Comparison of ENCODE assay signal across 8 cellular contexts in genomic region chr1:225813250-225813964, GRCh38. TPM values are rescaled to one million over a fixed set of nuclear protein-coding genes. Genes with fewer than 3 reads are reported as not detected.
DNase-seq lines count a peak whose midpoint lies in the region; ATAC-seq and TF ChIP-seq lines count a peak whose summit lies in the region.

No MANE protein-coding gene starts in this region.

- peak overlapping the region; percentile 55; the same call in 1 of the 2 replicates for H3K27ac ChIP-seq in GM23338 (ENCODE audit: low read depth)
- peak overlapping the region; percentile 84 to 89 (median 86) for H3K27ac ChIP-seq in esophagus muscularis mucosa (replicated peaks in 1 of 4)

- no peak overlapping the region for H3K27ac Mint-ChIP-seq in GM23338

- peaks cover 16% of the 10 kb centered on the region for H3K27me3 Mint-ChIP-seq in GM23338 (ENCODE audit: insufficient read depth, low read depth, poor library complexity)

- peaks cover 30% of the 10 kb centered on the region; the same call in 1 of the 2 replicates for H3F3A ChIP-seq in GM23338 (replicated peaks; ENCODE audit: low read depth)

- no peak for ATAC-seq in GM23338
- no peak for ATAC-seq in HG03045 (IDR thresholded peaks at IDR 0.05; ENCODE audit: unreplicated experiment)

- H3K9me3 ChIP-seq in esophagus muscularis mucosa, result no peaks in the 10 kb centered on the region

- TF ChIP-seq CTCF in GM23338 (conservative IDR thresholded peaks at IDR 0.05; ENCODE audit: low read depth in 2 of 2), result no peak
- no peak for TF ChIP-seq CTCF in esophagus muscularis mucosa (IDR thresholded peaks at IDR 0.05)

- intact Hi-C loops in esophagus muscularis mucosa (cut with DNase I), result no loop called here

- H3K4me1 ChIP-seq in GM23338 (ENCODE audit: insufficient read depth) (peaks cover 60% of the 10 kb centered on the region), esophagus muscularis mucosa (peaks cover 75 to 89% (median 83%) of the 10 kb centered on the region in 4 donors)

- H3K4me1 Mint-ChIP-seq in GM23338, result peaks cover 52% of the 10 kb centered on the region

- H2AFZ ChIP-seq in GM23338, result no peak overlapping the region

- H3K36me3 ChIP-seq in GM23338 (ENCODE audit: insufficient read depth), result no peaks in the 10 kb centered on the region
- no peaks in the 10 kb centered on the region for H3K36me3 ChIP-seq in esophagus muscularis mucosa

- H4K20me1 ChIP-seq in GM23338 (replicated peaks; ENCODE audit: insufficient read depth), result 0 out of 2 replicates have a peak, but pooled peaks cover 3% of the 10 kb centered on the region

- TF ChIP-seq POLR2A in esophagus muscularis mucosa (IDR thresholded peaks at IDR 0.05; ENCODE audit: low read depth), result no peak

- DNase-seq in GM23338 (ENCODE audit: low spot score) (peak; percentile 34), NOMO-1 (lab: John Stamatoyannopoulos, UW; ENCODE audit: unreplicated experiment in 2 of 2) (peak; percentile 81 to 83), esophagus muscularis mucosa (ENCODE audit: extremely low spot score) (no peak), pons (ENCODE audit: low spot score) (peak; percentile 52), NCI-H1048 (lab: John Stamatoyannopoulos, UW) (no peak), NCI-H446 (lab: John Stamatoyannopoulos, UW) (no peak)
- DNase-seq in stimulated activated CD4-positive, alpha-beta T cell treated with anti-CD3 and anti-CD28 coated beads, Interleukin-4, amount 100 ng/mL, for 24 hours, result no peak

- no peaks in the 10 kb centered on the region for H3K9me3 Mint-ChIP-seq in GM23338

- H3K36me3 Mint-ChIP-seq in GM23338 (ENCODE audit: low read depth), result peaks cover 13% of the 10 kb centered on the region

- peak overlapping the region; percentile 60 for H3K4me2 ChIP-seq in GM23338

- H3K27me3 ChIP-seq in GM23338 (ENCODE audit: insufficient read depth), result no peaks in the 10 kb centered on the region
- no peaks in the 10 kb centered on the region for H3K27me3 ChIP-seq in esophagus muscularis mucosa

- peaks cover 56% of the 10 kb centered on the region for H3K79me2 ChIP-seq in GM23338 (replicated peaks; ENCODE audit: insufficient read depth)

- 59% methylated on average over 8 of the region's 10 CpGs for WGBS in esophagus muscularis mucosa

- H3K4me3 ChIP-seq in GM23338, result no peak overlapping the region
- peak overlapping the region in 2 of 4 donors; percentile 6 to 31 for H3K4me3 ChIP-seq in esophagus muscularis mucosa

- no peaks in the 10 kb centered on the region for H3K9me2 ChIP-seq in GM23338 (ENCODE audit: insufficient read depth)

- H3K4me3 Mint-ChIP-seq in GM23338, result no peak overlapping the region

- no peak for TF ChIP-seq EP300 in esophagus muscularis mucosa (IDR thresholded peaks at IDR 0.05)

TF ChIP-seq in GM23338, 12 proteins besides CTCF, POLR2A, EP300 and RAD21 (continues in another document):
- TF ChIP-seq NANOG (IDR thresholded peaks at IDR 0.05; ENCODE audit: borderline replicate concordance) (no peak), JUNB (IDR thresholded peaks at IDR 0.05; ENCODE audit: unreplicated experiment) (no peak), EZH2phosphoT487 (IDR thresholded peaks at IDR 0.05; ENCODE audit: unreplicated experiment) (no peak), EZH2 (IDR thresholded peaks at IDR 0.05; ENCODE audit: low read depth, unreplicated experiment) (no peak), ZNF114 (CRISPR knock-in tag; IDR thresholded peaks at IDR 0.05) (no peak), ZNF462 (CRISPR knock-in tag; IDR thresholded peaks at IDR 0.05) (no peak), CREB1 (CRISPR knock-in tag; IDR thresholded peaks at IDR 0.05; ENCODE audit: low read depth) (no peak), ZNF331 (CRISPR knock-in tag; IDR thresholded peaks at IDR 0.05; ENCODE audit: low read depth) (no peak), STAT1 (IDR thresholded peaks at IDR 0.05; ENCODE audit: unreplicated experiment) (no peak)
- TF ChIP-seq, protein P1, sequence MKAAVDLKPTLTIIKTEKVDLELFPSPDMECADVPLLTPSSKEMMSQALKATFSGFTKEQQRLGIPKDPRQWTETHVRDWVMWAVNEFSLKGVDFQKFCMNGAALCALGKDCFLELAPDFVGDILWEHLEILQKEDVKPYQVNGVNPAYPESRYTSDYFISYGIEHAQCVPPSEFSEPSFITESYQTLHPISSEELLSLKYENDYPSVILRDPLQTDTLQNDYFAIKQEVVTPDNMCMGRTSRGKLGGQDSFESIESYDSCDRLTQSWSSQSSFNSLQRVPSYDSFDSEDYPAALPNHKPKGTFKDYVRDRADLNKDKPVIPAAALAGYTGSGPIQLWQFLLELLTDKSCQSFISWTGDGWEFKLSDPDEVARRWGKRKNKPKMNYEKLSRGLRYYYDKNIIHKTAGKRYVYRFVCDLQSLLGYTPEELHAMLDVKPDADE (IDR thresholded peaks at IDR 0.05), result no peak

RNA-seq across cellular contexts. Expression of gene EPHX1, which starts 3.5 kb away (rescaled TPM):
- total RNA-seq in GM23338 (2014; rRNA removed; shearing (Covaris generic)), result 46.5 and 47.0 TPM in 2 replicates
- 15.3 and 17.3 TPM in 2 replicates for polyA plus RNA-seq in GM23338 (2016; fragmentation: Nextera tagmentation; extraction: Ambion mirVana)
- total RNA-seq in esophagus muscularis mucosa, result 100 to 1,000 TPM in 1 of 4 donors, 10 to 100 TPM in 3; 59.0 to 136 (median 85.6) TPM

RNA-seq across cellular contexts. Expression of gene SRP9, which starts 35.8 kb away (rescaled TPM):
- 640 and 749 TPM in 2 replicates for total RNA-seq in GM23338 (2014; rRNA removed; shearing (Covaris generic))
- 590 and 728 TPM in 2 replicates for polyA plus RNA-seq in GM23338 (2016; fragmentation: Nextera tagmentation; extraction: Ambion mirVana)
- 100 to 1,000 TPM in 3 of 4 donors, 10 to 100 TPM in 1; 95.1 to 192 (median 164) TPM for total RNA-seq in esophagus muscularis mucosa

Comparison
In these comparisons a context has a peak if more than half of its experiments do, and no peak if none do; other contexts are left out.
1. DNase-seq: peak in GM23338 (single experiment), NOMO-1 (2 of 2) and pons (single experiment); none in esophagus muscularis mucosa (single experiment), stimulated activated CD4-positive, alpha-beta T cell treated with anti-CD3 and anti-CD28 coated beads, Interleukin-4, amount 100 ng/mL, for 24 hours (single experiment), NCI-H1048 (single experiment) and NCI-H446 (0 of 2).